23 cellular contexts compared by ENCODE assay signal in the genomic region with DNA sequence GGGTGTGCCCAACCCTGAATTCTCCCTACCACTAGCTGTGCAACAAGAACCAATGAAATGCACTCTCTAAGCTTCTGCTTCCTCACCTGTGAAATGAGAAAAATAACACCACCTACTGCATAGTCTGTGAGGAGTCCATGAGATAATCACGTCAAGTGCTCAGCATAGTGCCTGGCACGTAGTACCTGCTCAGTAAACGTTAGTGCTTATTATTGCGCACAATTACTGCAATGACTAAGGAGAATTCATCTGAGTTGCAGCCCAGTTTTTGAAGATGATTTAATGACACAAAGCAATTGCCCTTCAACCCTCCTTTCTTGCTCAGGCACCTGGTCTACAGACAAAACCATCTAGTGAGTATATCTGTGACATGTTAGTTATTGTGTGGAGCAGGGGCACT. TPM values are rescaled to one million over a fixed set of nuclear protein-coding genes. Genes with fewer than 3 reads are reported as not detected.
A peak's percentile ranks its signal among the peaks of the same experiment; 100 is the strongest.
DNase-seq lines count a peak whose midpoint lies in the region; ATAC-seq, FAIRE-seq and TF ChIP-seq lines count a peak whose summit lies in the region.
"Had no signal": no experiment of that assay in that cellular context is flagged by ENCODE, and none has a peak within 500 bp of the region (broad histone marks: within the 10 kb centered on the region; RNA-seq: fewer than 3 reads in every experiment).

No MANE protein-coding gene starts in this region.

- H3K9me3 ChIP-seq in kidney (ENCODE audit: control insufficient read depth in 1 of 2, low read length in 2 of 2) = no peaks in the 10 kb centered on the region

- FAIRE-seq in kidney (lab: Jason Lieb, UNC) = no peak

- peak overlapping the region in 1 of 2 donors; percentile 9 for H3K4me3 ChIP-seq in kidney (ENCODE audit: low read length in 2 of 2)
- H3K4me3 ChIP-seq: SK-N-MC had no signal

- peaks cover 46 to 53% of the 10 kb centered on the region in 2 donors for H3K4me1 ChIP-seq in kidney (ENCODE audit: control insufficient read depth in 1 of 2, insufficient read depth in 1 of 2, low read depth in 1 of 2, low read length in 2 of 2)

- no peaks in the 10 kb centered on the region for H3K9me3 Mint-ChIP-seq in activated naive CD8-positive, alpha-beta T cell (ENCODE audit: low read depth)
- H3K9me3 Mint-ChIP-seq in activated naive CD8-positive, alpha-beta T cell treated with anti-CD3 and anti-CD28 coated beads for 36 hours = no peaks in the 10 kb centered on the region
- no peaks in the 10 kb centered on the region for H3K9me3 Mint-ChIP-seq in activated T-helper 1 cell treated with anti-CD3 and anti-CD28 coated beads, Interleukin-12 subunit alpha, Interleukin-12 subunit beta, Interleukin-2, Interleukin-4 antibody, amounts not matched to agents 30 ng/mL and 10 ng/mL and 1 ng/mL, durations not matched to agents 14 hours and 24 hours and 36 hours
- H3K9me3 Mint-ChIP-seq: effector memory CD8-positive, alpha-beta T cell; immature natural killer cell; nephron progenitor cell had no signal

- H3K27ac ChIP-seq in kidney (ENCODE audit: low read depth in 2 of 2, low read length in 2 of 2) = peak overlapping the region; percentile 69 to 82
- H3K27ac ChIP-seq: brain microvascular endothelial cell, foreskin keratinocyte, SK-N-MC had no signal

- no peak for TF ChIP-seq CTCF in kidney (IDR thresholded peaks at IDR 0.05; ENCODE audit: borderline replicate concordance, extremely low read depth, insufficient read depth)

- peak overlapping the region in 1 of 2 donors; percentile 20 for H3K9ac ChIP-seq in kidney (ENCODE audit: low read length in 2 of 2)
- H3K9ac ChIP-seq: KMS-11 had no signal

- H3K36me3 ChIP-seq in kidney (ENCODE audit: control insufficient read depth in 1 of 2, insufficient read depth in 2 of 2, low read length in 2 of 2) = no peaks in the 10 kb centered on the region

- DNase-seq in activated naive CD8-positive, alpha-beta T cell treated with anti-CD3 and anti-CD28 coated beads for 36 hours = no peak
- DNase-seq in activated T-helper 1 cell treated with anti-CD3 and anti-CD28 coated beads, Interleukin-12 subunit alpha, Interleukin-12 subunit beta, Interleukin-2, Interleukin-4 antibody, amounts not matched to agents 30 ng/mL and 10 ng/mL and 1 ng/mL, durations not matched to agents 14 hours and 24 hours and 36 hours (ENCODE audit: low spot score) = no peak
- DNase-seq in kidney = no peak
- no peak for DNase-seq in superior temporal gyrus (ENCODE audit: extremely low spot score)
- no peak for DNase-seq in KBM-7
- DNase-seq: activated CD8-positive, alpha-beta memory T cell treated with anti-CD3 and anti-CD28 coated beads, Interleukin-2, amount 50 U/mL, for 4 hours; activated effector memory CD4-positive, alpha-beta T cell treated with anti-CD3 and anti-CD28 coated beads, Interleukin-2, amount 50 U/mL, for 16 hours; brain microvascular endothelial cell; effector memory CD8-positive, alpha-beta T cell; immature natural killer cell; NCI-H524 treated with DMSO at 0.1 percent for 48 hours; nephron progenitor cell; right cardiac atrium; RPMI8226; stimulated activated CD4-positive, alpha-beta T cell treated with anti-CD3 and anti-CD28 coated beads, Interleukin-12 subunit alpha, Interleukin-12 subunit beta, amount 100 ng/mL, for 4 hours; stimulated activated naive CD8-positive, alpha-beta T cell treated with anti-CD3 and anti-CD28 coated beads, Interleukin-15, Interleukin-2, amounts not matched to agents 100 U/mL and 50 U/mL, for 24 hours had no signal

- peaks cover 2% of the 10 kb centered on the region for H3K27me3 Mint-ChIP-seq in activated naive CD8-positive, alpha-beta T cell
- H3K27me3 Mint-ChIP-seq in activated naive CD8-positive, alpha-beta T cell treated with anti-CD3 and anti-CD28 coated beads for 36 hours = peaks cover 5% of the 10 kb centered on the region
- no peaks in the 10 kb centered on the region for H3K27me3 Mint-ChIP-seq in activated T-helper 1 cell treated with anti-CD3 and anti-CD28 coated beads, Interleukin-12 subunit alpha, Interleukin-12 subunit beta, Interleukin-2, Interleukin-4 antibody, amounts not matched to agents 30 ng/mL and 10 ng/mL and 1 ng/mL, durations not matched to agents 14 hours and 24 hours and 36 hours (ENCODE audit: insufficient read depth)

- peaks cover 15% of the 10 kb centered on the region for H3K36me3 Mint-ChIP-seq in activated naive CD8-positive, alpha-beta T cell
- peaks cover 67% of the 10 kb centered on the region for H3K36me3 Mint-ChIP-seq in activated naive CD8-positive, alpha-beta T cell treated with anti-CD3 and anti-CD28 coated beads for 36 hours
- peaks cover 84% of the 10 kb centered on the region for H3K36me3 Mint-ChIP-seq in activated T-helper 1 cell treated with anti-CD3 and anti-CD28 coated beads, Interleukin-12 subunit alpha, Interleukin-12 subunit beta, Interleukin-2, Interleukin-4 antibody, amounts not matched to agents 30 ng/mL and 10 ng/mL and 1 ng/mL, durations not matched to agents 14 hours and 24 hours and 36 hours (ENCODE audit: low read depth)
- H3K36me3 Mint-ChIP-seq: immature natural killer cell had no signal

- in situ Hi-C loops in KBM-7 (cut with MboI; ENCODE audit: low pct_unique_long_range_greater_than_20kb, low sequenced_read_pairs) = no loop called here

- H3K4me1 Mint-ChIP-seq in activated naive CD8-positive, alpha-beta T cell (ENCODE audit: low read depth) = peaks cover 30% of the 10 kb centered on the region
- peaks cover 36% of the 10 kb centered on the region for H3K4me1 Mint-ChIP-seq in activated naive CD8-positive, alpha-beta T cell treated with anti-CD3 and anti-CD28 coated beads for 36 hours
- peaks cover 96% of the 10 kb centered on the region for H3K4me1 Mint-ChIP-seq in activated T-helper 1 cell treated with anti-CD3 and anti-CD28 coated beads, Interleukin-12 subunit alpha, Interleukin-12 subunit beta, Interleukin-2, Interleukin-4 antibody, amounts not matched to agents 30 ng/mL and 10 ng/mL and 1 ng/mL, durations not matched to agents 14 hours and 24 hours and 36 hours (ENCODE audit: low read depth)
- H3K4me1 Mint-ChIP-seq: nephron progenitor cell had no signal

- ATAC-seq in HG03457 (IDR thresholded peaks at IDR 0.05; ENCODE audit: unreplicated experiment) (no peak), GM21526 (IDR thresholded peaks at IDR 0.05; ENCODE audit: low FRiP score, unreplicated experiment) (no peak)
- ATAC-seq: effector memory CD8-positive, alpha-beta T cell; esophagus mucosa; right cardiac atrium; stimulated activated naive CD8-positive, alpha-beta T cell treated with anti-CD3 and anti-CD28 coated beads, Interleukin-15, Interleukin-2, amounts not matched to agents 100 U/mL and 50 U/mL, for 24 hours had no signal

- peak overlapping the region; percentile 34 for H3K27ac Mint-ChIP-seq in activated naive CD8-positive, alpha-beta T cell
- H3K27ac Mint-ChIP-seq in activated naive CD8-positive, alpha-beta T cell treated with anti-CD3 and anti-CD28 coated beads for 36 hours = no peak overlapping the region
- H3K27ac Mint-ChIP-seq in activated T-helper 1 cell treated with anti-CD3 and anti-CD28 coated beads, Interleukin-12 subunit alpha, Interleukin-12 subunit beta, Interleukin-2, Interleukin-4 antibody, amounts not matched to agents 30 ng/mL and 10 ng/mL and 1 ng/mL, durations not matched to agents 14 hours and 24 hours and 36 hours = peak overlapping the region; percentile 72
- H3K27ac Mint-ChIP-seq: effector memory CD8-positive, alpha-beta T cell; immature natural killer cell; nephron progenitor cell had no signal

- no peak overlapping the region for H3K4me3 Mint-ChIP-seq in activated naive CD8-positive, alpha-beta T cell
- no peak overlapping the region for H3K4me3 Mint-ChIP-seq in activated naive CD8-positive, alpha-beta T cell treated with anti-CD3 and anti-CD28 coated beads for 36 hours
- H3K4me3 Mint-ChIP-seq in activated T-helper 1 cell treated with anti-CD3 and anti-CD28 coated beads, Interleukin-12 subunit alpha, Interleukin-12 subunit beta, Interleukin-2, Interleukin-4 antibody, amounts not matched to agents 30 ng/mL and 10 ng/mL and 1 ng/mL, durations not matched to agents 14 hours and 24 hours and 36 hours = no peak overlapping the region
- H3K4me3 Mint-ChIP-seq: effector memory CD8-positive, alpha-beta T cell; immature natural killer cell; nephron progenitor cell had no signal

- intact Hi-C loops in activated T-helper 1 cell treated with anti-CD3 and anti-CD28 coated beads, Interleukin-12 subunit alpha, Interleukin-12 subunit beta, Interleukin-2, Interleukin-4 antibody, amounts not matched to agents 30 ng/mL and 10 ng/mL and 1 ng/mL, durations not matched to agents 14 hours and 24 hours and 36 hours (cut with micrococcal nuclease) = no loop called here
- intact Hi-C loops in kidney (cut with DNase I) = no loop called here

RNA-seq across cellular contexts. Expression of a gene that starts 8.8 kb away (rescaled TPM):
- 10 to 100 TPM; 55.8 TPM for total RNA-seq in activated naive CD8-positive, alpha-beta T cell treated with anti-CD3 and anti-CD28 coated beads for 36 hours
- 305 and 318 TPM in 2 replicates for total RNA-seq in activated T-helper 1 cell treated with anti-CD3 and anti-CD28 coated beads, Interleukin-12 subunit alpha, Interleukin-12 subunit beta, Interleukin-2, Interleukin-4 antibody, amounts not matched to agents 30 ng/mL and 10 ng/mL and 1 ng/mL, durations not matched to agents 14 hours and 24 hours and 36 hours
- total RNA-seq in kidney = 14.8 TPM
- 19.1 TPM for polyA plus RNA-seq in kidney (ENCODE audit: insufficient read depth, low read depth, low replicate concordance)
